1 cellular context compared by ENCODE assay signal in genomic region chr9:16343249-16344237, GRCh38.
TF ChIP-seq lines count a peak whose summit lies in the region.

No MANE protein-coding gene starts in this region.

TF ChIP-seq in SK-N-SH, 30 proteins besides CTCF, POLR2A, EP300 and RAD21 (continued from another document):
- no peak for TF ChIP-seq PBX3 (IDR thresholded peaks at IDR 0.05)
